1 cellular context compared by ENCODE assay signal in genomic region chr18:32770181-32770650, GRCh38.
TF ChIP-seq lines count a peak whose summit lies in the region.

No MANE protein-coding gene starts in this region.

TF ChIP-seq in HepG2, 621 proteins besides CTCF, POLR2A, EP300 and RAD21 (continued from another document and continues in another):
- TF ChIP-seq ZNF281 (CRISPR knock-in tag; IDR thresholded peaks at IDR 0.05; ENCODE audit: borderline replicate concordance) (peak; percentile 63; the same call in 1 of the 2 replicates), PREB (CRISPR knock-in tag; IDR thresholded peaks at IDR 0.05) (no peak), ZNF562 (CRISPR knock-in tag; IDR thresholded peaks at IDR 0.05; ENCODE audit: borderline replicate concordance) (no peak), NCOA5 (CRISPR knock-in tag; IDR thresholded peaks at IDR 0.05) (no peak), ZNF687 (CRISPR knock-in tag; IDR thresholded peaks at IDR 0.05) (peak; percentile 82), PHF8 (CRISPR knock-in tag; IDR thresholded peaks at IDR 0.05) (peak; percentile 5; the same call in 1 of the 2 replicates), MXI1 (IDR thresholded peaks at IDR 0.05; ENCODE audit: borderline replicate concordance, low read depth, low read length) (no peak), ZNF484 (CRISPR knock-in tag; IDR thresholded peaks at IDR 0.05; ENCODE audit: borderline replicate concordance, low read depth) (no peak), CBX2 (IDR thresholded peaks at IDR 0.05; ENCODE audit: low read depth, low read length) (no peak), CBX2 (CRISPR knock-in tag; IDR thresholded peaks at IDR 0.05; ENCODE audit: low read depth) (no peak), CHCHD3 (CRISPR knock-in tag; IDR thresholded peaks at IDR 0.05) (no peak), CREB3 (CRISPR knock-in tag; IDR thresholded peaks at IDR 0.05) (no peak), HNF4A (CRISPR knock-in tag; IDR thresholded peaks at IDR 0.05) (peak; percentile 4), SRSF9 (IDR thresholded peaks at IDR 0.05; ENCODE audit: borderline replicate concordance, insufficient read depth, low read depth, low read length, poor library complexity, severe bottlenecking) (no peak), MLX (CRISPR knock-in tag; IDR thresholded peaks at IDR 0.05) (no peak), GTF2F1 (IDR thresholded peaks at IDR 0.05; ENCODE audit: low read length) (no peak), ZBTB20 (CRISPR knock-in tag; IDR thresholded peaks at IDR 0.05; ENCODE audit: borderline replicate concordance, low read depth) (0 out of 2 replicates have a peak, but pooled peaks have one; percentile 16), NFE2L2 (IDR thresholded peaks at IDR 0.05; ENCODE audit: low read length) (no peak), SP5 (CRISPR knock-in tag; IDR thresholded peaks at IDR 0.05; ENCODE audit: borderline replicate concordance, low read depth) (no peak), EEA1 (CRISPR knock-in tag; IDR thresholded peaks at IDR 0.05; ENCODE audit: borderline replicate concordance) (no peak), ZNF329 (CRISPR knock-in tag; IDR thresholded peaks at IDR 0.05; ENCODE audit: low read depth) (0 out of 2 replicates have a peak, but pooled peaks have one; percentile 2), GRHL1 (CRISPR knock-in tag; conservative IDR thresholded peaks at IDR 0.05) (no peak), U2AF2 (IDR thresholded peaks at IDR 0.05; ENCODE audit: low read depth, low read length) (no peak), ZNF775 (CRISPR knock-in tag; IDR thresholded peaks at IDR 0.05; ENCODE audit: borderline replicate concordance) (no peak), ZNF318 (CRISPR knock-in tag; IDR thresholded peaks at IDR 0.05) (no peak), GZF1 (CRISPR knock-in tag; IDR thresholded peaks at IDR 0.05) (peak; percentile 5; the same call in 1 of the 2 replicates), ZNF30 (CRISPR knock-in tag; IDR thresholded peaks at IDR 0.05) (no peak; the same call in 1 of the 2 replicates), ZBTB43 (CRISPR knock-in tag; conservative IDR thresholded peaks at IDR 0.05) (0 out of 2 replicates have a peak, but pooled peaks have one; percentile 2), ZNF777 (CRISPR knock-in tag; IDR thresholded peaks at IDR 0.05) (peak; percentile 92), CBFB (CRISPR knock-in tag; IDR thresholded peaks at IDR 0.05) (peak; percentile 39; the same call in 1 of the 2 replicates), MEF2D (CRISPR knock-in tag; IDR thresholded peaks at IDR 0.05) (0 out of 2 replicates have a peak, but pooled peaks have one; percentile 15)
